9 cellular contexts compared by ENCODE assay signal in genomic region chr7:44981035-44981706, GRCh38. TPM values are rescaled to one million over a fixed set of nuclear protein-coding genes. Genes with fewer than 3 reads are reported as not detected.
DNase-seq lines count a peak whose midpoint lies in the region; ATAC-seq and TF ChIP-seq lines count a peak whose summit lies in the region.
"Had no signal": no experiment of that assay in that cellular context is flagged by ENCODE, and none has a peak within 500 bp of the region (broad histone marks: within the 10 kb centered on the region; RNA-seq: fewer than 3 reads in every experiment).

No MANE protein-coding gene starts in this region.

- TF ChIP-seq POLR2A in heart left ventricle (IDR thresholded peaks at IDR 0.05) (no peak), NB4 (IDR thresholded peaks at IDR 0.05; ENCODE audit: extremely low read depth, insufficient read length) (no peak), upper lobe of left lung (IDR thresholded peaks at IDR 0.05) (no peak)

- H3K4me1 Mint-ChIP-seq in endodermal cell: peaks cover 19% of the 10 kb centered on the region

- no peak overlapping the region for H3K4me3 ChIP-seq in heart left ventricle
- H3K4me3 ChIP-seq in NB4 (ENCODE audit: low read depth, low read length): peak overlapping the region; percentile 35
- no peak overlapping the region for H3K4me3 ChIP-seq in endodermal cell (ENCODE audit: low read length)
- no peak overlapping the region for H3K4me3 ChIP-seq in upper lobe of left lung

- ATAC-seq in Right ventricle myocardium superior (ENCODE audit: poor library complexity): no peak
- no peak for ATAC-seq in heart left ventricle
- ATAC-seq in upper lobe of left lung (ENCODE audit: low FRiP score in 2 of 2): no peak
- ATAC-seq in GM21423 (IDR thresholded peaks at IDR 0.05; ENCODE audit: unreplicated experiment): no peak
- no peak for ATAC-seq in HG03521 (IDR thresholded peaks at IDR 0.05; ENCODE audit: unreplicated experiment)
- no peak for ATAC-seq in GM18909 (IDR thresholded peaks at IDR 0.05; ENCODE audit: poor library complexity, unreplicated experiment)

- H3K36me3 Mint-ChIP-seq in endodermal cell (ENCODE audit: low read depth): peaks cover 44% of the 10 kb centered on the region

- intact Hi-C loops in Right ventricle myocardium superior (cut with DNase I): loop anchor here (10.0 kb wide), 1 partner anchor 96 kb away; the partner anchor contains the start of gene PURB
- intact Hi-C loops in heart left ventricle (cut with DNase I): loop anchor here in 2 of 10 donors (10.0 kb wide), 2 partner anchors 96 to 396 kb away; partner anchors contain the start of genes PURB (in 2 of the 2) and TMED4 (in 1 of the 2)

- peaks cover 0 to 80% (median 10%) of the 10 kb centered on the region in 12 donors for H3K4me1 ChIP-seq in heart left ventricle
- no peaks in the 10 kb centered on the region for H3K4me1 ChIP-seq in endodermal cell (ENCODE audit: control insufficient read depth, insufficient read depth, low read length)
- peaks cover 33 to 72% (median 69%) of the 10 kb centered on the region in 4 donors for H3K4me1 ChIP-seq in upper lobe of left lung

- H3K36me3 ChIP-seq in heart left ventricle (peaks cover 0 to 53% (median 38%) of the 10 kb centered on the region in 9 donors), endodermal cell (ENCODE audit: control insufficient read depth, insufficient read depth, low read length) (peaks cover 41% of the 10 kb centered on the region), upper lobe of left lung (peaks cover 8 to 51% (median 32%) of the 10 kb centered on the region in 4 donors)

- no peak overlapping the region for H3K27ac Mint-ChIP-seq in endodermal cell

- H3K27me3 ChIP-seq in heart left ventricle (no peaks in the 10 kb centered on the region), endodermal cell (ENCODE audit: control insufficient read depth, insufficient read depth, low read length, poor library complexity, severe bottlenecking) (no peaks in the 10 kb centered on the region), upper lobe of left lung (no peaks in the 10 kb centered on the region)

- H3K4me3 Mint-ChIP-seq in endodermal cell: no peak overlapping the region

- WGBS in heart left ventricle, 4 donors: 88 to 91% (median 89%) methylated on average over 7 of the region's 7 CpGs
- 81 to 93% methylated on average over 3 to 7 of the region's 7 CpGs for WGBS in endodermal cell (ENCODE audit: insufficient coverage in 1 of 2, insufficient read length in 1 of 2), 2 experiments
- WGBS in upper lobe of left lung, 2 donors: 69 to 81% methylated on average over 7 of the region's 7 CpGs

- peak overlapping the region in 5 of 12 donors; percentile 27 to 92 (median 59) for H3K27ac ChIP-seq in heart left ventricle
- no peak overlapping the region for H3K27ac ChIP-seq in endodermal cell (ENCODE audit: low read depth, low read length)
- H3K27ac ChIP-seq in upper lobe of left lung: peak overlapping the region; percentile 81 to 86 (median 82)

- H3K9me3 Mint-ChIP-seq in endodermal cell: no peaks in the 10 kb centered on the region

- TF ChIP-seq EP300 in upper lobe of left lung (IDR thresholded peaks at IDR 0.05): no peak

- H3K9me3 ChIP-seq in heart left ventricle (no peaks in the 10 kb centered on the region), endodermal cell (ENCODE audit: control insufficient read depth, low read length) (no peaks in the 10 kb centered on the region), upper lobe of left lung (no peaks in the 10 kb centered on the region)

- peak; percentile 13 for DNase-seq in Right ventricle myocardium superior
- no peak for DNase-seq in heart left ventricle
- peak; percentile 77 for DNase-seq in NB4 (ENCODE audit: low read depth)
- peak; percentile 44 for DNase-seq in endodermal cell
- no peak for DNase-seq in upper lobe of left lung
- DNase-seq: NCI-H748 treated with DMSO at 0.1 percent for 48 hours had no signal

- H3K9ac ChIP-seq in endodermal cell (ENCODE audit: extremely low read depth, low read length, poor library complexity, severe bottlenecking): no peak overlapping the region

- no peak for TF ChIP-seq CTCF in heart left ventricle (IDR thresholded peaks at IDR 0.05)
- peak; percentile 18 for TF ChIP-seq CTCF in NB4 (IDR thresholded peaks at IDR 0.05; ENCODE audit: low read depth, low read length)
- TF ChIP-seq CTCF in endodermal cell (conservative IDR thresholded peaks at IDR 0.05): no peak
- TF ChIP-seq CTCF in upper lobe of left lung (IDR thresholded peaks at IDR 0.05): no peak

- no peaks in the 10 kb centered on the region for H3K27me3 Mint-ChIP-seq in endodermal cell (ENCODE audit: insufficient read depth)

RNA-seq across cellular contexts. Expression of gene MYO1G, which starts 2.4 kb away (rescaled TPM):
- total RNA-seq in Right ventricle myocardium superior: 0.97 TPM
- total RNA-seq in heart left ventricle: 10 to 100 TPM in 1 of 9 donors, 1 to 10 TPM in 3, under 1 TPM in 5; 0.13 to 19.0 (median 0.79) TPM
- polyA plus RNA-seq in heart left ventricle: 1 to 10 TPM in 1 of 2 donors, under 1 TPM in 1; 0.65 to 1.4 TPM
- under 1 TPM; 0.11 to 0.33 TPM for total RNA-seq in endodermal cell
- 0.07 TPM for polyA plus RNA-seq in endodermal cell (2013, experiment 1 of 2)
- 0.12 TPM for polyA plus RNA-seq in endodermal cell (2013, experiment 2 of 2)
- total RNA-seq in upper lobe of left lung: 10 to 100 TPM; 19.7 to 51.3 (median 38.0) TPM

RNA-seq across cellular contexts. Expression of gene CCM2, which starts 18.8 kb away (rescaled TPM):
- 30.3 TPM for total RNA-seq in Right ventricle myocardium superior
- 10 to 100 TPM; 24.7 to 53.1 (median 27.8) TPM for total RNA-seq in heart left ventricle
- 10 to 100 TPM; 36.0 to 68.2 TPM for polyA plus RNA-seq in heart left ventricle
- total RNA-seq in endodermal cell: 10 to 100 TPM; 37.4 to 38.1 TPM
- 36.7 TPM for polyA plus RNA-seq in endodermal cell (2013, experiment 1 of 2)
- polyA plus RNA-seq in endodermal cell (2013, experiment 2 of 2): 40.5 TPM
- 10 to 100 TPM; 30.9 to 63.9 (median 46.8) TPM for total RNA-seq in upper lobe of left lung

Comparison
In these comparisons a context has a peak if more than half of its experiments do, and no peak if none do; other contexts are left out.
1. DNase-seq: peak in Right ventricle myocardium superior (single experiment), NB4 (single experiment) and endodermal cell (single experiment); none in heart left ventricle (0 of 5) and upper lobe of left lung (0 of 2).